Comparison of ENCODE assay signal across 19 cellular contexts in the genomic region with DNA sequence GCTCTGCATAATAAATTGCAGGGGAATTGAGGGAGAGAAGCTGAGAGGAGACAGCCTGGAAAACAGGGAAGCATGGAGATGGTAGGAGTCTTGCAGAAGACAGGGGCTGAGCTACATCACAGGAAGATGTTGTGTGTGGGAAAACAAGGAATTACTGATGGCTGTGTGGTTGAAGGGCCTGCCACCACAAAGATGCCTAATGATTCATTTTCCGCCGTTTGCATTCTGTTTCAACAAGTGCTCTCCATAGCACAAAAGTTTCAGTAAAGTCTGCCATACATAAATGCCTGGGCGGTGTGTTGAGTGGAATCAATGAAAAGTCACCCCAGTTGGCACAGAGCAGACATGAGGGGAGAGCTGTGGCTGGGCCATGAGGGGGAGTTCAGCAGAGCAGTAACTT. TPM values are rescaled to one million over a fixed set of nuclear protein-coding genes. Genes with fewer than 3 reads are reported as not detected.
"Had no signal": no experiment of that assay in that cellular context is flagged by ENCODE, and none has a peak within 500 bp of the region (broad histone marks: within the 10 kb centered on the region; RNA-seq: fewer than 3 reads in every experiment).

No MANE protein-coding gene starts in this region.

- H3K36me3 ChIP-seq: thyroid gland had no signal

- H3K9me3 ChIP-seq: psoas muscle, thyroid gland had no signal

- ATAC-seq: activated CD8-positive, alpha-beta T cell treated with anti-CD3 and anti-CD28 coated beads for 36 hours; activated naive CD8-positive, alpha-beta T cell treated with anti-CD3 and anti-CD28 coated beads, Interleukin-2, amount 50 U/mL, for 24 hours; foreskin keratinocyte; left colon; naive thymus-derived CD4-positive, alpha-beta T cell; psoas muscle had no signal

- H3K4me3 ChIP-seq: dorsolateral prefrontal cortex, psoas muscle, thyroid gland had no signal

- H3K27ac ChIP-seq: dorsolateral prefrontal cortex, epithelial cell of prostate, foreskin keratinocyte, psoas muscle, thyroid gland had no signal

- H3K27me3 ChIP-seq: thyroid gland had no signal

- DNase-seq: activated CD4-positive, alpha-beta T cell treated with anti-CD3 and anti-CD28 coated beads, Interleukin-2, amount 10 ng/mL, durations not matched to agents 24 days and 14 days; activated CD8-positive, alpha-beta T cell treated with anti-CD3 and anti-CD28 coated beads for 36 hours; activated naive CD4-positive, alpha-beta T cell treated with anti-CD3 and anti-CD28 coated beads, Interleukin-2, amount 10 ng/mL, durations not matched to agents 7 days and 5 days; activated naive CD8-positive, alpha-beta T cell treated with anti-CD3 and anti-CD28 coated beads, Interleukin-2, amount 50 U/mL, for 24 hours; activated T-cell treated with anti-CD3 and anti-CD28 coated beads, Interleukin-2, amount 50 U/mL, for 1 hour; aorta; dorsolateral prefrontal cortex; foreskin keratinocyte; glutamatergic neuron; hypothalamus; islet precursor cell; left colon; naive thymus-derived CD4-positive, alpha-beta T cell; psoas muscle; stimulated activated CD8-positive, alpha-beta memory T cell treated with anti-CD3 and anti-CD28 coated beads, Interleukin-4, amount 100 ng/mL, for 48 hours; stimulated activated naive CD4-positive, alpha-beta T cell; T1000; thyroid gland had no signal

RNA-seq across cellular contexts. Expression of a gene that starts 5.6 kb away (rescaled TPM):
- polyA plus RNA-seq: naive thymus-derived CD4-positive, alpha-beta T cell had no signal
